Comparison of ENCODE assay signal across 15 cellular contexts in the genomic region with DNA sequence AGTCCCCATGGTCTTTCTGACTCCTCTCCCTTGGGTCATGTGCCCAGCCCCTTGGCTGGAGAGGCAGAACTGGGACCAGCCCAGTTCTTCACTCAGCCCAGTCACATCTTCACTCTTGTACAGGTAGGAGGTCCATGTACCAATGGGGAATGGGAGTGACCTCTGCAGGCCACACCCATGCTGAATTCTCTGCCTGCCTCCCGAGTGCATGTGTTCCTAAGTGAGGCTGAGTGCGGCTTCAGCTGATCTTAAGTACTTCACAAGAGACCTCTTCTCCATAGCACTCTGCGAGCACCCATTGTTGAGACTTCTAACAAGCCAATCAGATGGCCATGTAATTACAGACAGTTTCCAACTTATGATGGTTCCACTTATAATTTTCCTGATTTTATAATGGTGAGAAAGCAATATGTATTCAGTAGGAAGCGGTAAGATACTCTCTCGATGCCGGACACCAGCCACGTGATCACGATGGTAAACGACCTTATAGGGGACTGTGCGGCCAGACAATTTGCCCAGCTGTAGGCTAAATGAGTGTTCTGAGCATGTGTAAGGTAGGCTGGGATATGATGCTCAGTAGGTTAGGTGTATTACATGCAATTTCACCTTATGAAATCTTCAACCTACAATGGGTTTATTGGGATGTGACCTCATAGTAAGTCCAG.
DNase-seq lines count a peak whose midpoint lies in the region; ATAC-seq and TF ChIP-seq lines count a peak whose summit lies in the region.
"Had no signal": no experiment of that assay in that cellular context is flagged by ENCODE, and none has a peak within 500 bp of the region (broad histone marks: within the 10 kb centered on the region; RNA-seq: fewer than 3 reads in every experiment).

No MANE protein-coding gene starts in this region.

- 95 to 96% methylated on average over 10 of the region's 10 CpGs for WGBS in heart right ventricle, 2 donors

- no peaks in the 10 kb centered on the region for H3K9me3 Mint-ChIP-seq in stimulated activated naive CD8-positive, alpha-beta T cell treated with anti-CD3 and anti-CD28 coated beads, Interleukin-15, Interleukin-2, amounts not matched to agents 100 ng/mL and 50 ng/mL, for 24 hours

- H3K9ac ChIP-seq in OCI-LY1 (ENCODE audit: low read length): no peak overlapping the region

- H3K4me3 ChIP-seq in OCI-LY1 (ENCODE audit: low read depth, low read length, poor library complexity, severe bottlenecking) (no peak overlapping the region), left lung (no peak overlapping the region), heart right ventricle (no peak overlapping the region)
- H3K4me3 ChIP-seq: colonic mucosa, prostate gland, SJSA1, thoracic aorta had no signal

- H3K27me3 ChIP-seq in OCI-LY1 (ENCODE audit: insufficient read depth, low read length) (no peaks in the 10 kb centered on the region), left lung (no peaks in the 10 kb centered on the region), heart right ventricle (no peaks in the 10 kb centered on the region)
- H3K27me3 ChIP-seq: colonic mucosa, SJSA1 had no signal

- no peaks in the 10 kb centered on the region for H3K36me3 Mint-ChIP-seq in stimulated activated naive CD8-positive, alpha-beta T cell treated with anti-CD3 and anti-CD28 coated beads, Interleukin-15, Interleukin-2, amounts not matched to agents 100 ng/mL and 50 ng/mL, for 24 hours (ENCODE audit: low read depth)

- H4K20me1 ChIP-seq in OCI-LY1 (ENCODE audit: insufficient read depth, low read length): no peaks in the 10 kb centered on the region

- peaks cover 95% of the 10 kb centered on the region for H3K4me1 ChIP-seq in OCI-LY1 (ENCODE audit: insufficient read depth, low read length, severe bottlenecking)
- H3K4me1 ChIP-seq in left lung: peaks cover 18 to 82% of the 10 kb centered on the region in 2 donors
- H3K4me1 ChIP-seq in heart right ventricle: peaks cover 2 to 80% (median 36%) of the 10 kb centered on the region in 9 donors

- no peaks in the 10 kb centered on the region for H3K27me3 Mint-ChIP-seq in stimulated activated naive CD8-positive, alpha-beta T cell treated with anti-CD3 and anti-CD28 coated beads, Interleukin-15, Interleukin-2, amounts not matched to agents 100 ng/mL and 50 ng/mL, for 24 hours

- no peak for ATAC-seq in stimulated activated naive CD8-positive, alpha-beta T cell treated with anti-CD3 and anti-CD28 coated beads, Interleukin-15, Interleukin-2, amounts not matched to agents 100 U/mL and 50 U/mL, for 24 hours
- ATAC-seq in left lung (peak; percentile 77), HG03039 (IDR thresholded peaks at IDR 0.05; ENCODE audit: unreplicated experiment) (no peak), heart right ventricle (no peak)

- H3K36me3 ChIP-seq in OCI-LY1 (ENCODE audit: insufficient read depth, low read length) (no peaks in the 10 kb centered on the region), left lung (no peaks in the 10 kb centered on the region), heart right ventricle (no peaks in the 10 kb centered on the region)
- H3K36me3 ChIP-seq: colonic mucosa, prostate gland, SJSA1, thoracic aorta had no signal

- H3K27ac Mint-ChIP-seq in stimulated activated naive CD8-positive, alpha-beta T cell treated with anti-CD3 and anti-CD28 coated beads, Interleukin-15, Interleukin-2, amounts not matched to agents 100 ng/mL and 50 ng/mL, for 24 hours: peak overlapping the region; percentile 95

- DNase-seq in stimulated activated naive CD8-positive, alpha-beta T cell treated with anti-CD3 and anti-CD28 coated beads, Interleukin-15, Interleukin-2, amounts not matched to agents 100 U/mL and 50 U/mL, for 24 hours: no peak
- DNase-seq in left lung (peak in 1 of 2 donors; percentile 75), T-helper 9 cell (no peak), heart right ventricle (no peak), NCI-H345 treated with DMSO at 0.1 percent for 48 hours (lab: John Stamatoyannopoulos, UW; ENCODE audit: unreplicated experiment) (no peak)
- DNase-seq: aorta, midbrain, NCI-H2171 treated with DMSO at 0.1 percent for 48 hours had no signal

- no peaks in the 10 kb centered on the region for H3K9me2 ChIP-seq in OCI-LY1 (ENCODE audit: low read depth, low read length)

- H3K9me3 ChIP-seq in OCI-LY1 (ENCODE audit: low read length): no peaks in the 10 kb centered on the region
- H3K9me3 ChIP-seq in left lung: no peaks in the 10 kb centered on the region
- no peaks in the 10 kb centered on the region for H3K9me3 ChIP-seq in heart right ventricle
- H3K9me3 ChIP-seq: colonic mucosa, prostate gland, SJSA1, thoracic aorta had no signal

- no peak overlapping the region for H2AFZ ChIP-seq in OCI-LY1 (ENCODE audit: low read length)

- no peak overlapping the region for H3K4me3 Mint-ChIP-seq in stimulated activated naive CD8-positive, alpha-beta T cell treated with anti-CD3 and anti-CD28 coated beads, Interleukin-15, Interleukin-2, amounts not matched to agents 100 ng/mL and 50 ng/mL, for 24 hours

- peaks cover 5% of the 10 kb centered on the region; the same call in 1 of the 2 replicates for H3F3A ChIP-seq in OCI-LY1 (ENCODE audit: insufficient read depth, low read length)

- intact Hi-C loops in left lung (cut with DNase I) (loop anchor here in 1 of 2 donors (10.0 kb wide), 1 partner anchor 224 kb away; no protein-coding TSS in a partner anchor), heart right ventricle (cut with DNase I) (loop anchor here in 9 of 10 donors (2.0 to 10.0 kb wide), 12 partner anchors 36 to 236 kb away; partner anchors contain the start of gene KLF13 (in 2 of the 9))

- no peak overlapping the region for H3K4me2 ChIP-seq in OCI-LY1 (ENCODE audit: low read length)

- no peaks in the 10 kb centered on the region for H3K79me2 ChIP-seq in OCI-LY1 (ENCODE audit: insufficient read depth, low read length)

- peak overlapping the region; percentile 96 for H3K27ac ChIP-seq in OCI-LY1 (ENCODE audit: low read depth, low read length, poor library complexity, severe bottlenecking)
- H3K27ac ChIP-seq in left lung: peak overlapping the region in 1 of 2 donors; percentile 24
- H3K27ac ChIP-seq in heart right ventricle: peak overlapping the region in 1 of 10 donors; percentile 13
- H3K27ac ChIP-seq: colonic mucosa, prostate gland, SJSA1, thoracic aorta had no signal

- H3K4me1 Mint-ChIP-seq in stimulated activated naive CD8-positive, alpha-beta T cell treated with anti-CD3 and anti-CD28 coated beads, Interleukin-15, Interleukin-2, amounts not matched to agents 100 ng/mL and 50 ng/mL, for 24 hours (ENCODE audit: low read depth): peaks cover 89% of the 10 kb centered on the region

- TF ChIP-seq CTCF in OCI-LY1 (IDR thresholded peaks at IDR 0.05; ENCODE audit: low read length): no peak
- TF ChIP-seq CTCF in left lung (IDR thresholded peaks at IDR 0.05): no peak
- no peak for TF ChIP-seq CTCF in heart right ventricle (IDR thresholded peaks at IDR 0.05)
